In genomic region chr18:58639237-58639636, GRCh38 we compare ENCODE assay signal across 1 cellular context.
TF ChIP-seq lines count a peak whose summit lies in the region.

No MANE protein-coding gene starts in this region.

TF ChIP-seq in IMR-90, 13 proteins besides CTCF, POLR2A, EP300 and RAD21:
- no peak for TF ChIP-seq FOS (IDR thresholded peaks at IDR 0.05; ENCODE audit: low read depth, low read length)
- TF ChIP-seq SMC3 (IDR thresholded peaks at IDR 0.05; ENCODE audit: low read depth, low read length), result no peak
